8 cellular contexts compared by ENCODE assay signal in the genomic region with DNA sequence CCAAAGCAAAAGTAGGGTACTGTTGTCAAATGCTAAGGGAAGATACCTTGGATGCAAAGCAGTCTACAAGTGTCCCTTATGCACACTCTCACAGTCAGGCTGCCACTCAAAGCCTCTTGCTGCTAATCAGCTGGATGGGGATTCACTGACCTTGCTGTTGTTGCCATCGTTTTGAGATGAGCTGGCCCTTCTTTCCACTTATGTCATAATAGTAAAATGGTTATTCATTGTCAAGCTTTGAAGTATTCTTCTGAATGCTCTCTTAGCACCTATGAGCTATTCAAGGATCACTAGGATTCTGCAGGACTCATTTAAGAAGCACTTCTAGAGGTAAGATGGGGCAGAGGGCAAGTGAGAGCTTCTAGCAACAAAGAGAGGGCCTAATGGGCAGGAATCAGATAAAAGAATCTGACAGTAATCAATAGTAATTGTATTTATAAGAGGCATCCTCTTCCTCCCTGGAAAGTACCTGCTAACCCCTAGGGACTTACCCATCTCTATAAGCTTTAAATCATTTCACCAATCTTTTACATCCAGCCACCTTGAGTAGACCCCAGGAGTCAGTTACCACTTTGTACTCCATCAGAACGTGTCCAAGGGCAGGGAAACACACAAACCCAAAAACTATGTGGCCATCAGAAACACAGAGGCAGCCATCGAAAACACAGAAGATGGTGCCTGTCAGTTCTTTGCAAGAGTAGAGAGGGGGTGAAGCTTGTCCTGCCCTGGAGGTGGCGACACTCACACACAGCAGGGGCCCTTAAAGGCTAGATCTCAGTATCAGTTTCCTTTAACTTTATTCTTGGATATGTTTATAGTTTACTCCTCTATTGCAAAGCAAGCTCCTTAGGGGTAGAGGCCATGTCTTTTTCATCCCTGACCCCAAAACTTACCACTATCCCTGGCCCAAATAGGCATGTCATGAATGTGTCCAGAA.
DNase-seq lines count a peak whose midpoint lies in the region; ATAC-seq, FAIRE-seq and TF ChIP-seq lines count a peak whose summit lies in the region.

No MANE protein-coding gene starts in this region.

- TF ChIP-seq POLR2A in body of pancreas (IDR thresholded peaks at IDR 0.05): no peak

- H3K9me3 ChIP-seq in BE2C (no peaks in the 10 kb centered on the region), body of pancreas (no peaks in the 10 kb centered on the region), liver (ENCODE audit: control insufficient read depth in 4 of 4, low read length in 3 of 4) (no peaks in the 10 kb centered on the region)

- TF ChIP-seq CTCF in BE2C (IDR thresholded peaks at IDR 0.05; ENCODE audit: low read depth, low read length) (peak; percentile 63), body of pancreas (IDR thresholded peaks at IDR 0.05) (peak; percentile 29 to 69 (median 56)), liver (IDR thresholded peaks at IDR 0.05; ENCODE audit: low read depth, low read length, missing input control) (peak; percentile 52)

- H3K4me1 ChIP-seq in BE2C (no peaks in the 10 kb centered on the region), body of pancreas (no peaks in the 10 kb centered on the region), liver (ENCODE audit: control insufficient read depth in 4 of 4, insufficient read depth in 4 of 4, low read length in 3 of 4) (peaks cover 0 to 3% (median 0%) of the 10 kb centered on the region in 4 donors)

- 29 to 36% methylated on average over 4 of the region's 4 CpGs for WGBS in body of pancreas, 2 donors
- WGBS in liver: 65% methylated on average over 4 of the region's 4 CpGs

- DNase-seq in BE2C: peak; percentile 28
- DNase-seq in RCC 7860 (ENCODE audit: low spot score): peak; percentile 18
- DNase-seq in body of pancreas: peak; percentile 42 to 58 (median 48)
- DNase-seq in SKM-1 (lab: John Stamatoyannopoulos, UW; ENCODE audit: unreplicated experiment): no peak
- no peak for DNase-seq in GOT3 (lab: John Stamatoyannopoulos, UW)

- H3K36me3 ChIP-seq in BE2C: no peaks in the 10 kb centered on the region
- no peaks in the 10 kb centered on the region for H3K36me3 ChIP-seq in body of pancreas (replicated peaks in 1 of 2; ENCODE audit: insufficient read depth in 1 of 2, low read depth in 2 of 2)
- H3K36me3 ChIP-seq in liver (ENCODE audit: control insufficient read depth in 4 of 4, insufficient read depth in 3 of 4, low read depth in 1 of 4, low read length in 3 of 4): no peaks in the 10 kb centered on the region

- intact Hi-C loops in body of pancreas (cut with DNase I): no loop called here

- H3K9ac ChIP-seq in liver (ENCODE audit: low read depth in 1 of 2, low read length in 2 of 2): no peak overlapping the region

- TF ChIP-seq RAD21 in liver (IDR thresholded peaks at IDR 0.05): peak; percentile 79 to 91

- no peak for FAIRE-seq in RCC 7860 (lab: Jason Lieb, UNC)

- no peak overlapping the region for H3K4me3 ChIP-seq in BE2C (ENCODE audit: low read depth, low read length)
- no peak overlapping the region for H3K4me3 ChIP-seq in body of pancreas
- no peak overlapping the region for H3K4me3 ChIP-seq in liver (ENCODE audit: low read depth in 1 of 3, low read length in 3 of 3)

- ATAC-seq in GM18868 (IDR thresholded peaks at IDR 0.05; ENCODE audit: unreplicated experiment): peak; percentile 83
- ATAC-seq in HG03108 (IDR thresholded peaks at IDR 0.05; ENCODE audit: unreplicated experiment): peak; percentile 67
- peak; percentile 69 for ATAC-seq in body of pancreas

- H3K27me3 ChIP-seq in BE2C: no peaks in the 10 kb centered on the region
- no peaks in the 10 kb centered on the region for H3K27me3 ChIP-seq in body of pancreas
- H3K27me3 ChIP-seq in liver (ENCODE audit: control insufficient read depth in 4 of 4, insufficient read depth in 4 of 4, low read length in 3 of 4): no peaks in the 10 kb centered on the region

- H3K27ac ChIP-seq in body of pancreas (no peak overlapping the region), liver (ENCODE audit: low read depth in 1 of 2, low read length in 2 of 2) (no peak overlapping the region)

TF ChIP-seq in liver, 16 proteins besides CTCF, POLR2A, EP300 and RAD21:
- TF ChIP-seq MAX (IDR thresholded peaks at IDR 0.05) (no peak), YY1 (IDR thresholded peaks at IDR 0.05) (peak; percentile 29)
TF ChIP-seq in liver: peak in this region for 1.

Comparison
In these comparisons a context has a peak if more than half of its experiments do, and no peak if none do; other contexts are left out.
1. DNase-seq: peak in BE2C (single experiment), RCC 7860 (single experiment) and body of pancreas (4 of 4); none in SKM-1 (single experiment) and GOT3 (single experiment).
2. Peak in every context shown above with its lines, with median percentiles within 50 percentile points of each other: CTCF ChIP-seq and ATAC-seq.